Comparison of ENCODE assay signal across 28 cellular contexts in genomic region chr13:111857846-111858560, GRCh38.
"Had no signal": no experiment of that assay in that cellular context is flagged by ENCODE, and none has a peak within 500 bp of the region (broad histone marks: within the 10 kb centered on the region; RNA-seq: fewer than 3 reads in every experiment).

No MANE protein-coding gene starts in this region.

- DNase-seq: activated CD4-positive, alpha-beta memory T cell treated with anti-CD3 and anti-CD28 coated beads for 36 hours; activated CD4-positive, alpha-beta T cell treated with anti-CD3 and anti-CD28 coated beads for 36 hours; activated CD4-positive, alpha-beta T cell treated with anti-CD3 and anti-CD28 coated beads, Interleukin-2, amount 10 ng/mL, durations not matched to agents 24 days and 14 days; activated CD4-positive, CD25-positive, alpha-beta regulatory T cell; activated CD4-positive, CD25-positive, alpha-beta regulatory T cell treated with anti-CD3 and anti-CD28 coated beads, Interleukin-2, amount 50 U/mL, for 72 hours; activated CD8-positive, alpha-beta T cell treated with anti-CD3 and anti-CD28 coated beads, Interleukin-2, amount 10 ng/mL, durations not matched to agents 7 days and 5 days; activated effector memory CD4-positive, alpha-beta T cell treated with anti-CD3 and anti-CD28 coated beads, Interleukin-2, amount 50 U/mL, for 16 hours; activated naive CD4-positive, alpha-beta T cell treated with anti-CD3 and anti-CD28 coated beads for 36 hours; activated naive CD8-positive, alpha-beta T cell treated with anti-CD3 and anti-CD28 coated beads for 36 hours; activated naive CD8-positive, alpha-beta T cell treated with anti-CD3 and anti-CD28 coated beads, Interleukin-2, amount 50 U/mL, for 24 hours; activated T-cell treated with anti-CD3 and anti-CD28 coated beads, Interleukin-2, amount 50 U/mL, for 48 hours; amygdala; aorta; body of pancreas; central memory CD4-positive, alpha-beta T cell; cerebellar nuclear complex; dorsolateral prefrontal cortex; effector CD4-positive, alpha-beta T cell; effector memory CD8-positive, alpha-beta T cell; erythroblast; esophagus squamous epithelium; foreskin melanocyte; T-helper 1 cell; T-helper 17 cell; T1000 had no signal

- H3K9me3 ChIP-seq: adrenal gland, body of pancreas, esophagus squamous epithelium had no signal

- ATAC-seq: activated CD4-positive, alpha-beta T cell treated with anti-CD3 and anti-CD28 coated beads for 36 hours; activated CD8-positive, alpha-beta T cell treated with anti-CD3 and anti-CD28 coated beads, Interleukin-2, amount 10 ng/mL, durations not matched to agents 7 days and 5 days; activated naive CD8-positive, alpha-beta T cell treated with anti-CD3 and anti-CD28 coated beads, Interleukin-2, amount 50 U/mL, for 24 hours; body of pancreas; effector memory CD8-positive, alpha-beta T cell; gastroesophageal sphincter; T-helper 17 cell had no signal

- H3K27me3 ChIP-seq: adrenal gland, body of pancreas had no signal

- H3K27ac ChIP-seq: adrenal gland, body of pancreas, coronary artery, dorsolateral prefrontal cortex, esophagus squamous epithelium, gastroesophageal sphincter had no signal

- H3K4me1 ChIP-seq: adrenal gland, body of pancreas, esophagus squamous epithelium, gastroesophageal sphincter had no signal

- H3K36me3 ChIP-seq: adrenal gland, esophagus squamous epithelium, gastroesophageal sphincter had no signal

- H3K4me3 ChIP-seq: adrenal gland, body of pancreas, coronary artery, dorsolateral prefrontal cortex, esophagus squamous epithelium, gastroesophageal sphincter had no signal
